2 cellular contexts compared by ENCODE assay signal in genomic region chr5:62326302-62326701, GRCh38.
TF ChIP-seq lines count a peak whose summit lies in the region.

No MANE protein-coding gene starts in this region.

TF ChIP-seq in GM23338, 12 proteins besides CTCF, POLR2A, EP300 and RAD21:
- no peak for TF ChIP-seq REST (IDR thresholded peaks at IDR 0.05; ENCODE audit: unreplicated experiment)
- TF ChIP-seq EZH2phosphoT487 (IDR thresholded peaks at IDR 0.05; ENCODE audit: unreplicated experiment): no peak
- no peak for TF ChIP-seq ZNF114 (CRISPR knock-in tag; IDR thresholded peaks at IDR 0.05)
- no peak for TF ChIP-seq ZNF331 (CRISPR knock-in tag; IDR thresholded peaks at IDR 0.05; ENCODE audit: low read depth)
- no peak for TF ChIP-seq ETS1 (IDR thresholded peaks at IDR 0.05)
- TF ChIP-seq EZH2 (IDR thresholded peaks at IDR 0.05; ENCODE audit: low read depth, unreplicated experiment): no peak
- no peak for TF ChIP-seq CREB1 (CRISPR knock-in tag; IDR thresholded peaks at IDR 0.05; ENCODE audit: low read depth)
- TF ChIP-seq STAT1 (IDR thresholded peaks at IDR 0.05; ENCODE audit: unreplicated experiment): no peak
- no peak for TF ChIP-seq ZNF462 (CRISPR knock-in tag; IDR thresholded peaks at IDR 0.05)
- TF ChIP-seq POLR2AphosphoS5 (IDR thresholded peaks at IDR 0.05; ENCODE audit: low read depth): no peak
- TF ChIP-seq JUNB (IDR thresholded peaks at IDR 0.05; ENCODE audit: unreplicated experiment): no peak
- TF ChIP-seq NANOG (IDR thresholded peaks at IDR 0.05; ENCODE audit: borderline replicate concordance): no peak
TF ChIP-seq in GM23338: peak in this region for 0.

TF ChIP-seq in IMR-90, 13 proteins besides CTCF, POLR2A, EP300 and RAD21 (continued from another document):
- TF ChIP-seq USF2 (IDR thresholded peaks at IDR 0.05; ENCODE audit: low read depth, low read length) (no peak), FOS (IDR thresholded peaks at IDR 0.05; ENCODE audit: low read depth, low read length) (no peak), ELK1 (IDR thresholded peaks at IDR 0.05; ENCODE audit: borderline replicate concordance, low read depth, low read length) (no peak), RCOR1 (IDR thresholded peaks at IDR 0.05; ENCODE audit: insufficient replicate concordance, low read length) (no peak), NFE2L2 (IDR thresholded peaks at IDR 0.05; ENCODE audit: low read depth, low read length) (no peak), SMC3 (IDR thresholded peaks at IDR 0.05; ENCODE audit: low read depth, low read length) (no peak), MAZ (IDR thresholded peaks at IDR 0.05; ENCODE audit: borderline replicate concordance, low read depth, low read length) (no peak), CEBPB (IDR thresholded peaks at IDR 0.05; ENCODE audit: low read depth, low read length) (no peak)
